ENCODE assay signal across 23 cellular contexts in genomic region chr5:139870677-139871076, GRCh38.
"Had no signal": no experiment of that assay in that cellular context is flagged by ENCODE, and none has a peak within 500 bp of the region (broad histone marks: within the 10 kb centered on the region; RNA-seq: fewer than 3 reads in every experiment).

No MANE protein-coding gene starts in this region.

- DNase-seq: esophagus squamous epithelium; foreskin fibroblast; immature natural killer cell; left colon; left ventricle myocardium superior; mesendoderm; naive B cell; occipital lobe; retina; spleen; stimulated activated CD4-positive, alpha-beta T cell treated with anti-CD3 and anti-CD28 coated beads, Interleukin-15, amount 100 ng/mL, for 24 hours; stimulated activated CD4-positive, alpha-beta T cell treated with anti-CD3 and anti-CD28 coated beads, Interleukin-1b, Interleukin-23, amount 100 ng/mL, for 48 hours; stimulated activated CD4-positive, alpha-beta T cell treated with anti-CD3 and anti-CD28 coated beads, Interleukin-4, amount 100 ng/mL, for 24 hours; stimulated activated naive B cell treated with anti-CD40 and anti-IgM and Interleukin-4, amounts not matched to agents 10 μg/mL and 1 μg/mL and 100 μg/mL, for 72 hours; upper lobe of right lung had no signal

- H3K27me3 ChIP-seq: esophagus squamous epithelium, suprapubic skin, tibial nerve, upper lobe of right lung, vagina had no signal

- H3K4me3 Mint-ChIP-seq: dendritic cell treated with granulocyte-macrophage colony-stimulating factor and Interleukin-4, amounts not matched to agents 40 ng/mL and 50 ng/mL, for 4 days; immature natural killer cell; naive B cell; nephron; stimulated activated naive B cell treated with anti-CD40 and anti-IgM and Interleukin-4, amounts not matched to agents 10 μg/mL and 1 μg/mL and 100 μg/mL, for 72 hours had no signal

- ATAC-seq: left colon; left ventricle myocardium superior; psoas muscle; sciatic nerve; stimulated activated naive B cell treated with anti-CD40 and anti-IgM and Interleukin-4, amounts not matched to agents 10 μg/mL and 1 μg/mL and 100 μg/mL, for 72 hours; upper lobe of right lung had no signal

- H3K9me3 Mint-ChIP-seq: dendritic cell treated with granulocyte-macrophage colony-stimulating factor and Interleukin-4, amounts not matched to agents 40 ng/mL and 50 ng/mL, for 4 days; immature natural killer cell; nephron; stimulated activated naive B cell treated with anti-CD40 and anti-IgM and Interleukin-4, amounts not matched to agents 10 μg/mL and 1 μg/mL and 100 μg/mL, for 72 hours had no signal

- H3K36me3 Mint-ChIP-seq: immature natural killer cell; stimulated activated naive B cell treated with anti-CD40 and anti-IgM and Interleukin-4, amounts not matched to agents 10 μg/mL and 1 μg/mL and 100 μg/mL, for 72 hours had no signal

- H3K27ac ChIP-seq: esophagus squamous epithelium, psoas muscle, spleen, suprapubic skin, tibial nerve, upper lobe of right lung, vagina had no signal

- H3K27ac Mint-ChIP-seq: dendritic cell treated with granulocyte-macrophage colony-stimulating factor and Interleukin-4, amounts not matched to agents 40 ng/mL and 50 ng/mL, for 4 days; immature natural killer cell; naive B cell; nephron; stimulated activated naive B cell treated with anti-CD40 and anti-IgM and Interleukin-4, amounts not matched to agents 10 μg/mL and 1 μg/mL and 100 μg/mL, for 72 hours had no signal

- H3K4me3 ChIP-seq: esophagus squamous epithelium, lung, psoas muscle, spleen, suprapubic skin, tibial nerve, upper lobe of right lung, vagina had no signal

- H3K4me1 Mint-ChIP-seq: immature natural killer cell; naive B cell; nephron; stimulated activated naive B cell treated with anti-CD40 and anti-IgM and Interleukin-4, amounts not matched to agents 10 μg/mL and 1 μg/mL and 100 μg/mL, for 72 hours had no signal
